8 cellular contexts compared by ENCODE assay signal in genomic region chr6:3026811-3027626, GRCh38. TPM values are rescaled to one million over a fixed set of nuclear protein-coding genes. Genes with fewer than 3 reads are reported as not detected.
A peak's percentile ranks its signal among the peaks of the same experiment; 100 is the strongest.
DNase-seq lines count a peak whose midpoint lies in the region; ATAC-seq and TF ChIP-seq lines count a peak whose summit lies in the region.

No MANE protein-coding gene starts in this region.

- intact Hi-C loops in upper lobe of right lung (cut with DNase I) = no loop called here

- no peaks in the 10 kb centered on the region for H3K27me3 ChIP-seq in Peyer's patch
- H3K27me3 ChIP-seq in upper lobe of right lung = no peaks in the 10 kb centered on the region

- no peaks in the 10 kb centered on the region for H3K36me3 ChIP-seq in Peyer's patch
- no peaks in the 10 kb centered on the region for H3K36me3 ChIP-seq in upper lobe of right lung

- DNase-seq in Peyer's patch = peak in 2 of 3 donors; percentile 65 to 73
- peak; percentile 28 for DNase-seq in epidermal melanocyte (ENCODE audit: insufficient read length, low spot score)
- no peak for DNase-seq in upper lobe of right lung
- DNase-seq in mesenteric fat pad (ENCODE audit: low spot score) = no peak
- no peak for DNase-seq in iPS-NIHi11 (ENCODE audit: low spot score)

- no peak overlapping the region for H3K4me3 ChIP-seq in Peyer's patch
- H3K4me3 ChIP-seq in upper lobe of right lung = no peak overlapping the region

- no peak for TF ChIP-seq POLR2A in Peyer's patch (IDR thresholded peaks at IDR 0.05)

- TF ChIP-seq CTCF in Peyer's patch (IDR thresholded peaks at IDR 0.05) = no peak
- TF ChIP-seq CTCF in upper lobe of right lung (IDR thresholded peaks at IDR 0.05) = no peak

- ATAC-seq in GM19035 (IDR thresholded peaks at IDR 0.05; ENCODE audit: unreplicated experiment) (peak; percentile 72), HG02870 (IDR thresholded peaks at IDR 0.05; ENCODE audit: unreplicated experiment) (peak; percentile 75), upper lobe of right lung (peak; percentile 45), GM19023 (IDR thresholded peaks at IDR 0.05; ENCODE audit: unreplicated experiment) (no peak)

- H3K9me3 ChIP-seq in Peyer's patch (no peaks in the 10 kb centered on the region), upper lobe of right lung (no peaks in the 10 kb centered on the region)

- H3K4me1 ChIP-seq in Peyer's patch = peaks cover 4 to 42% (median 10%) of the 10 kb centered on the region in 4 donors
- peaks cover 33% of the 10 kb centered on the region for H3K4me1 ChIP-seq in upper lobe of right lung

- peak overlapping the region; percentile 44 to 75 (median 60) for H3K27ac ChIP-seq in Peyer's patch
- H3K27ac ChIP-seq in upper lobe of right lung = peak overlapping the region; percentile 1

RNA-seq across cellular contexts. Expression of gene NQO2, which starts 27.3 kb away (rescaled TPM):
- total RNA-seq in Peyer's patch (10 to 100 TPM; 22.1 to 60.8 (median 29.3) TPM), upper lobe of right lung (20.6 TPM), mesenteric fat pad (54.4 TPM)

RNA-seq across cellular contexts. Expression of gene RIPK1, which starts 41.3 kb away (rescaled TPM):
- total RNA-seq in Peyer's patch = 10 to 100 TPM; 38.5 to 48.7 (median 40.8) TPM
- total RNA-seq in upper lobe of right lung = 24.4 TPM
- 29.1 TPM for total RNA-seq in mesenteric fat pad

RNA-seq across cellular contexts. Expression of gene SERPINB6, which starts 55.7 kb away (rescaled TPM):
- total RNA-seq in Peyer's patch (100 to 1,000 TPM; 170 to 462 (median 219) TPM), upper lobe of right lung (157 TPM), mesenteric fat pad (127 TPM)

Comparison
In these comparisons a context has a peak if more than half of its experiments do, and no peak if none do; other contexts are left out.
1. DNase-seq: peak in Peyer's patch (2 of 3) and epidermal melanocyte (single experiment); none in upper lobe of right lung (single experiment), mesenteric fat pad (single experiment) and iPS-NIHi11 (single experiment).